ENCODE assay signal across 7 cellular contexts in genomic region chr1:1272341-1273151, GRCh38. TPM values are rescaled to one million over a fixed set of nuclear protein-coding genes. Genes with fewer than 3 reads are reported as not detected.
A peak's percentile ranks its signal among the peaks of the same experiment; 100 is the strongest.
DNase-seq lines count a peak whose midpoint lies in the region; ATAC-seq and TF ChIP-seq lines count a peak whose summit lies in the region.

No MANE protein-coding gene starts in this region.

- RAD21 ChIA-PET in HCT116 (lab: Charles Lee; ENCODE audit: low non-redundant PET in 1 of 2, low total read pairs in 2 of 2, uncharacterized antibody in 2 of 2, unreplicated experiment in 2 of 2) = no interaction called here

- H3K27ac ChIP-seq in HCT116 (ENCODE audit: low read depth, low read length) = peak overlapping the region; percentile 94
- H3K27ac ChIP-seq in OCI-LY7 (ENCODE audit: low read depth, low read length, poor library complexity, severe bottlenecking) = peak overlapping the region; percentile 12
- peak overlapping the region; percentile 91 for H3K27ac ChIP-seq in osteoblast (ENCODE audit: low read depth, low read length)

- peaks cover 32% of the 10 kb centered on the region for H3K4me1 Mint-ChIP-seq in endothelial cell (ENCODE audit: unreplicated experiment)

- TSS peak; percentile 46 for BruUV-seq in HCT116 (replicated peaks; lab: Mats Ljungman, UMichigan)
- BruUV-seq in OCI-LY7 (replicated peaks; lab: Mats Ljungman, UMichigan) = no TSS peak

- DNase-seq in HCT116 (ENCODE audit: low read depth, low spot score) (no peak), OCI-LY7 (ENCODE audit: low spot score) (peak; percentile 54), endothelial cell (ENCODE audit: low spot score) (no peak), osteoblast (ENCODE audit: insufficient read length, low spot score, missing footprints) (no peak), NCI-H524 (lab: John Stamatoyannopoulos, UW) (no peak), NCI-H526 treated with DMSO at 0.1 percent for 48 hours (lab: John Stamatoyannopoulos, UW) (no peak), cerebellar nuclear complex (lab: John Stamatoyannopoulos, UW) (no peak)

- H3K4me1 ChIP-seq in HCT116 (ENCODE audit: control insufficient read depth in 1 of 2, insufficient read depth in 2 of 2, low read length in 2 of 2) (peaks cover 15 to 34% of the 10 kb centered on the region in 2 experiments; a peak in 3 of 4 replicates), OCI-LY7 (ENCODE audit: insufficient read depth, low read length, poor library complexity, severe bottlenecking) (peaks cover 26% of the 10 kb centered on the region), osteoblast (ENCODE audit: insufficient read depth, low read length) (peaks cover 23% of the 10 kb centered on the region)

- peak overlapping the region; percentile 93 for H3K4me2 ChIP-seq in HCT116 (ENCODE audit: low read length)
- peak overlapping the region; percentile 84 for H3K4me2 ChIP-seq in OCI-LY7 (ENCODE audit: low read length)
- peak overlapping the region; percentile 99 for H3K4me2 ChIP-seq in osteoblast (ENCODE audit: insufficient read depth, low read length)

- H3K4me3 Mint-ChIP-seq in endothelial cell (ENCODE audit: unreplicated experiment) = peak overlapping the region; percentile 95

- TF ChIP-seq CTCF in HCT116 (IDR thresholded peaks at IDR 0.05 in 2 of 3, conservative IDR thresholded peaks at IDR 0.05 in 1 of 3; ENCODE audit: borderline replicate concordance in 1 of 3, insufficient read depth in 1 of 3, low read depth in 2 of 3, low read length in 2 of 3) = no peak
- TF ChIP-seq CTCF in OCI-LY7 (conservative IDR thresholded peaks at IDR 0.05; ENCODE audit: low read length) = no peak
- no peak for TF ChIP-seq CTCF in endothelial cell (IDR thresholded peaks at IDR 0.05; ENCODE audit: unreplicated experiment)
- TF ChIP-seq CTCF in osteoblast (IDR thresholded peaks at IDR 0.05; ENCODE audit: extremely low read depth, low read depth, low read length) = no peak

- H3K27me3 ChIP-seq in HCT116 (ENCODE audit: insufficient read depth, low read length) (no peaks in the 10 kb centered on the region), osteoblast (ENCODE audit: insufficient read depth, low read length) (no peaks in the 10 kb centered on the region)

- H3K9me2 ChIP-seq in HCT116 (ENCODE audit: insufficient read depth) (no peaks in the 10 kb centered on the region), OCI-LY7 (ENCODE audit: insufficient read depth, low read length) (no peaks in the 10 kb centered on the region)

- no peaks in the 10 kb centered on the region for H3K9me3 ChIP-seq in HCT116 (ENCODE audit: control insufficient read depth in 1 of 2, insufficient read depth in 1 of 2, low read depth in 1 of 2, low read length in 2 of 2)
- no peaks in the 10 kb centered on the region for H3K9me3 ChIP-seq in OCI-LY7 (ENCODE audit: low read length)
- no peaks in the 10 kb centered on the region for H3K9me3 ChIP-seq in osteoblast (ENCODE audit: low read depth, low read length)

- H2AFZ ChIP-seq in HCT116 (ENCODE audit: low read depth, low read length, poor library complexity, severe bottlenecking) (no peak overlapping the region), OCI-LY7 (ENCODE audit: low read length) (no peak overlapping the region), osteoblast (ENCODE audit: low read length) (no peak overlapping the region)

- H3K36me3 ChIP-seq in HCT116 (ENCODE audit: control insufficient read depth in 1 of 2, insufficient read depth in 2 of 2, low read length in 2 of 2) = peaks cover 0 to 4% of the 10 kb centered on the region in 2 experiments; a peak in 1 of 4 replicates
- H3K36me3 ChIP-seq in OCI-LY7 (ENCODE audit: insufficient read depth, low read length) = peaks cover 41% of the 10 kb centered on the region
- H3K36me3 ChIP-seq in osteoblast (ENCODE audit: insufficient read depth, low read length) = peaks cover 21% of the 10 kb centered on the region

- TF ChIP-seq RAD21 in HCT116 (IDR thresholded peaks at IDR 0.05; ENCODE audit: low read depth) = no peak

- CTCF ChIA-PET in HCT116 (lab: Charles Lee) = no interaction called here
- CTCF ChIA-PET in OCI-LY7 (lab: Charles Lee; ENCODE audit: unreplicated experiment) = interaction anchor here (0.6 kb wide), 1 partner anchor 19 kb away, joined by 3 read pairs; no protein-coding TSS in a partner anchor

- ATAC-seq in HCT116 = peak; percentile 38

- no peaks in the 10 kb centered on the region for H3K9me3 Mint-ChIP-seq in endothelial cell (ENCODE audit: unreplicated experiment)

- H3K9ac ChIP-seq in HCT116 (ENCODE audit: low read length) = peak overlapping the region; percentile 95

- H3K27ac Mint-ChIP-seq in endothelial cell (ENCODE audit: unreplicated experiment) = peak overlapping the region; percentile 88

- peaks cover 54% of the 10 kb centered on the region for H3K79me2 ChIP-seq in HCT116 (ENCODE audit: insufficient read depth, low read length)
- peaks cover 39% of the 10 kb centered on the region for H3K79me2 ChIP-seq in OCI-LY7 (ENCODE audit: insufficient read depth, low read depth, low read length)
- H3K79me2 ChIP-seq in osteoblast (ENCODE audit: insufficient read depth, low read length) = peaks cover 63% of the 10 kb centered on the region

- intact Hi-C loops in HCT116 (cut with micrococcal nuclease) = no loop called here
- intact Hi-C loops in OCI-LY7 (cut with micrococcal nuclease; ENCODE audit: unreplicated experiment) = loop anchor here (1.0 kb wide), 1 partner anchor 156 kb away; the partner anchor contains the start of gene C1orf159

- peaks cover 22% of the 10 kb centered on the region for H3K27me3 Mint-ChIP-seq in endothelial cell (ENCODE audit: unreplicated experiment)

- H4K20me1 ChIP-seq in HCT116 (ENCODE audit: insufficient read depth) (no peaks in the 10 kb centered on the region), OCI-LY7 (ENCODE audit: insufficient read depth, low read length) (0 out of 2 replicates have a peak, but pooled peaks cover 12% of the 10 kb centered on the region), osteoblast (ENCODE audit: insufficient read depth, low read length) (peaks cover 26% of the 10 kb centered on the region)

- peaks cover 17% of the 10 kb centered on the region for H3K36me3 Mint-ChIP-seq in endothelial cell (ENCODE audit: low read depth, unreplicated experiment)

- POLR2A ChIA-PET in HCT116 (lab: Charles Lee) (no interaction called here), OCI-LY7 (lab: Charles Lee) (interaction anchor here (0.6 to 1.4 kb wide), 2 partner anchors 12 to 151 kb away, joined by 3 read pairs; no protein-coding TSS in a partner anchor)

- H3K4me3 ChIP-seq in HCT116 (replicated peaks in 1 of 2; ENCODE audit: low read depth in 1 of 2, low read length in 2 of 2) (peak overlapping the region; percentile 87 to 95), OCI-LY7 (ENCODE audit: low read depth, low read length, poor library complexity, severe bottlenecking) (peak overlapping the region; percentile 94), osteoblast (ENCODE audit: insufficient read depth, low read length) (peak overlapping the region; percentile 80)

- no peak for TF ChIP-seq POLR2A in HCT116 (IDR thresholded peaks at IDR 0.05; ENCODE audit: borderline replicate concordance, extremely low read depth, insufficient read depth, insufficient read length)

TF ChIP-seq in HCT116, 20 proteins besides CTCF, POLR2A, EP300 and RAD21 (continues in another document):
- TF ChIP-seq SIN3A (IDR thresholded peaks at IDR 0.05; ENCODE audit: low read depth) (0 out of 2 replicates have a peak, but pooled peaks have one; percentile 51), EGR1 (IDR thresholded peaks at IDR 0.05; ENCODE audit: low read depth) (no peak), ATF3 (IDR thresholded peaks at IDR 0.05) (no peak), ZNF274 (IDR thresholded peaks at IDR 0.05; ENCODE audit: low read depth, low read length) (no peak), SRF (IDR thresholded peaks at IDR 0.05; ENCODE audit: low read depth) (no peak)

RNA-seq across cellular contexts. Expression of gene UBE2J2, which starts 1.1 kb away (rescaled TPM):
- total RNA-seq in HCT116 (2021; ENCODE audit: unreplicated experiment) (67.7 TPM), OCI-LY7 (2022) (87.0 and 88.7 TPM in 2 replicates), endothelial cell (ENCODE audit: unreplicated experiment) (71.9 TPM), osteoblast (31.2 and 32.6 TPM in 2 replicates)
- polyA plus RNA-seq in HCT116 (2012) = 29.3 and 32.4 TPM in 2 replicates
- 61.6 and 69.2 TPM in 2 replicates for total RNA-seq in OCI-LY7 (2014; rRNA removed; shearing (Covaris generic))

RNA-seq across cellular contexts. Expression of gene SCNN1D, which starts 7.7 kb away (rescaled TPM):
- total RNA-seq in HCT116 (2021; ENCODE audit: unreplicated experiment) (3.7 TPM), OCI-LY7 (2022) (11.3 and 12.7 TPM in 2 replicates), endothelial cell (ENCODE audit: unreplicated experiment) (3.9 TPM), osteoblast (0.59 and 1.1 TPM in 2 replicates)
- 3.3 and 3.5 TPM in 2 replicates for polyA plus RNA-seq in HCT116 (2012)
- total RNA-seq in OCI-LY7 (2014; rRNA removed; shearing (Covaris generic)) = 3.9 and 6.2 TPM in 2 replicates

RNA-seq across cellular contexts. Expression of gene C1QTNF12, which starts 26.0 kb away (rescaled TPM):
- total RNA-seq in HCT116 (2021; ENCODE audit: unreplicated experiment) = 6.9 TPM
- polyA plus RNA-seq in HCT116 (2012) = 4.1 and 4.2 TPM in 2 replicates
- 0.49 and 1.8 TPM in 2 replicates for total RNA-seq in OCI-LY7 (2014; rRNA removed; shearing (Covaris generic))
- total RNA-seq in OCI-LY7 (2022) = 6.1 and 7.0 TPM in 2 replicates
- total RNA-seq in endothelial cell (ENCODE audit: unreplicated experiment) = 0.69 TPM
- total RNA-seq in osteoblast = 0.36 and 0.59 TPM in 2 replicates

RNA-seq across cellular contexts. Expression of gene ACAP3, which starts 35.2 kb away (rescaled TPM):
- 38.8 TPM for total RNA-seq in HCT116 (2021; ENCODE audit: unreplicated experiment)
- polyA plus RNA-seq in HCT116 (2012) = 28.8 and 32.5 TPM in 2 replicates
- 26.3 and 26.8 TPM in 2 replicates for total RNA-seq in OCI-LY7 (2014; rRNA removed; shearing (Covaris generic))
- total RNA-seq in OCI-LY7 (2022) = 47.6 and 47.7 TPM in 2 replicates
- 54.0 TPM for total RNA-seq in endothelial cell (ENCODE audit: unreplicated experiment)
- total RNA-seq in osteoblast = 31.2 and 46.7 TPM in 2 replicates

RNA-seq across cellular contexts. Expression of gene PUSL1, which starts 35.9 kb away (rescaled TPM):
- total RNA-seq in HCT116 (2021; ENCODE audit: unreplicated experiment) = 47.2 TPM
- 29.8 and 33.2 TPM in 2 replicates for polyA plus RNA-seq in HCT116 (2012)
- 41.8 and 57.1 TPM in 2 replicates for total RNA-seq in OCI-LY7 (2014; rRNA removed; shearing (Covaris generic))
- total RNA-seq in OCI-LY7 (2022) = 31.3 and 32.2 TPM in 2 replicates
- 14.0 TPM for total RNA-seq in endothelial cell (ENCODE audit: unreplicated experiment)
- 19.4 and 29.3 TPM in 2 replicates for total RNA-seq in osteoblast

Comparison
In these comparisons a context has a peak if more than half of its experiments do, and no peak if none do; other contexts are left out.
1. H3K27ac ChIP-seq: peak in every context shown above with its lines; median percentile 94 in HCT116; 91 in osteoblast; 12 in OCI-LY7.